Comparison of ENCODE assay signal across 10 cellular contexts in the genomic region with DNA sequence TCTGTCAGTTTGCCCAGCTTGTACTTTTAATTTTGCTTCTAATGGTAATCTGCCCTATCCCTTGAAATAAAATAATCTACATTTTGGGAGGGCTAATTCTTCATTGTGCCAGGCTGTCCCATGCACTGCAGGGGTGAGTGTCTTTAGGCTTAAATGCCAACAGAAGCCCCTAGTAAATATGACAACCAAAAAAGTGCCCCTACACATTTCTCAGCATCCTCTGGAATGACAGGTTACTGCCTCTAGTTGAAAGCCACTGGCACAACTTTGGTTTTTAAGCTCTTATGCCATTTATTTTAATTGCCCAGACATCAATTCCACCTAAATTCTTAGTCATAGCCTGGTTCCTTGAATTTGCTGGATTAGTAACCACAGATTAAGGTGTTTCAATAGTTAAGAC. TPM values are rescaled to one million over a fixed set of nuclear protein-coding genes. Genes with fewer than 3 reads are reported as not detected.
DNase-seq lines count a peak whose midpoint lies in the region; ATAC-seq and TF ChIP-seq lines count a peak whose summit lies in the region.
"Had no signal": no experiment of that assay in that cellular context is flagged by ENCODE, and none has a peak within 500 bp of the region (broad histone marks: within the 10 kb centered on the region; RNA-seq: fewer than 3 reads in every experiment).

No MANE protein-coding gene starts in this region.

- peak overlapping the region; percentile 88 for H3K27ac ChIP-seq in OCI-LY3 (ENCODE audit: low read length)
- H3K27ac ChIP-seq: uterus had no signal

- peaks cover 52% of the 10 kb centered on the region for H3K36me3 Mint-ChIP-seq in activated CD4-positive, alpha-beta T cell treated with anti-CD3 and anti-CD28 coated beads, Interleukin-2, amount 10 ng/mL, durations not matched to agents 24 days and 14 days (ENCODE audit: low read depth)

- H3K9ac ChIP-seq in OCI-LY3 (ENCODE audit: low read length), result peak overlapping the region; percentile 93

- H3K4me3 ChIP-seq in OCI-LY3 (ENCODE audit: low read length), result peak overlapping the region; percentile 90
- H3K4me3 ChIP-seq in fibroblast of mammary gland (ENCODE audit: control insufficient read depth, low read depth, low read length), result peak overlapping the region; percentile 21
- H3K4me3 ChIP-seq in retinal pigment epithelial cell (ENCODE audit: low read length), result peak overlapping the region; percentile 6
- H3K4me3 ChIP-seq: uterus had no signal

- H4K20me1 ChIP-seq in OCI-LY3 (ENCODE audit: insufficient read depth, low read length), result peaks cover 32% of the 10 kb centered on the region

- peaks cover 70% of the 10 kb centered on the region for H3K36me3 ChIP-seq in OCI-LY3 (replicated peaks; ENCODE audit: low read depth, low read length)
- H3K36me3 ChIP-seq: uterus had no signal

- H3K4me1 Mint-ChIP-seq in activated CD4-positive, alpha-beta T cell treated with anti-CD3 and anti-CD28 coated beads, Interleukin-2, amount 10 ng/mL, durations not matched to agents 24 days and 14 days, result peaks cover 42% of the 10 kb centered on the region

- no peak for DNase-seq in activated CD4-positive, alpha-beta T cell treated with anti-CD3 and anti-CD28 coated beads, Interleukin-2, amount 10 ng/mL, durations not matched to agents 24 days and 14 days
- DNase-seq in activated CD4-positive, alpha-beta T cell treated with anti-CD3 and anti-CD28 coated beads, Interleukin-2, amount 50 U/mL, for 1 hour, result no peak
- DNase-seq in fibroblast of mammary gland (ENCODE audit: low read depth) (no peak), retinal pigment epithelial cell (ENCODE audit: low read depth) (peak; percentile 46), left lobe of liver (ENCODE audit: low spot score) (no peak), OCI-M2 (lab: John Stamatoyannopoulos, UW; ENCODE audit: unreplicated experiment) (no peak)
- no peak for DNase-seq in NK-92 treated with Interleukin-12 subunit alpha and Interleukin-12 subunit beta, amount 100 ng/mL, for 24 hours (lab: John Stamatoyannopoulos, UW)
- DNase-seq: NCI-H524 treated with DMSO at 0.1 percent for 48 hours, uterus had no signal

- peak overlapping the region; percentile 70 for H3K4me3 Mint-ChIP-seq in activated CD4-positive, alpha-beta T cell treated with anti-CD3 and anti-CD28 coated beads, Interleukin-2, amount 10 ng/mL, durations not matched to agents 24 days and 14 days

- no peak overlapping the region for H3K27ac Mint-ChIP-seq in activated CD4-positive, alpha-beta T cell treated with anti-CD3 and anti-CD28 coated beads, Interleukin-2, amount 10 ng/mL, durations not matched to agents 24 days and 14 days

- ATAC-seq in left lobe of liver, result no peak

- H3K79me2 ChIP-seq in OCI-LY3 (ENCODE audit: low read length), result peaks cover 71% of the 10 kb centered on the region

- no peak for TF ChIP-seq CTCF in OCI-LY3 (IDR thresholded peaks at IDR 0.05; ENCODE audit: low read depth, low read length)
- TF ChIP-seq CTCF in fibroblast of mammary gland (conservative IDR thresholded peaks at IDR 0.05; ENCODE audit: control insufficient read depth, insufficient read depth, low read depth, low read length), result no peak
- no peak for TF ChIP-seq CTCF in retinal pigment epithelial cell (conservative IDR thresholded peaks at IDR 0.05; ENCODE audit: low read depth, low read length)

- H3K4me2 ChIP-seq in OCI-LY3 (ENCODE audit: low read length), result peak overlapping the region; percentile 83

- no peaks in the 10 kb centered on the region for H3K27me3 Mint-ChIP-seq in activated CD4-positive, alpha-beta T cell treated with anti-CD3 and anti-CD28 coated beads, Interleukin-2, amount 10 ng/mL, durations not matched to agents 24 days and 14 days

- H3K9me3 Mint-ChIP-seq in activated CD4-positive, alpha-beta T cell treated with anti-CD3 and anti-CD28 coated beads, Interleukin-2, amount 10 ng/mL, durations not matched to agents 24 days and 14 days, result peaks cover 5% of the 10 kb centered on the region

- no peak overlapping the region for H2AFZ ChIP-seq in OCI-LY3 (ENCODE audit: low read depth, low read length)

- no peaks in the 10 kb centered on the region for H3K27me3 ChIP-seq in OCI-LY3 (ENCODE audit: low read depth, low read length)
- H3K27me3 ChIP-seq: uterus had no signal

- intact Hi-C loops in activated CD4-positive, alpha-beta T cell treated with anti-CD3 and anti-CD28 coated beads, Interleukin-2, amount 10 ng/mL, durations not matched to agents 24 days and 14 days (cut with micrococcal nuclease), result no loop called here

- H3K4me1 ChIP-seq in OCI-LY3 (ENCODE audit: low read length), result peaks cover 37% of the 10 kb centered on the region

- H3K9me3 ChIP-seq in OCI-LY3 (ENCODE audit: insufficient read depth, low read length), result no peaks in the 10 kb centered on the region
- H3K9me3 ChIP-seq: uterus had no signal

RNA-seq across cellular contexts. Expression of gene EPM2AIP1, which starts 3.4 kb away (rescaled TPM):
- total RNA-seq in activated CD4-positive, alpha-beta T cell treated with anti-CD3 and anti-CD28 coated beads, Interleukin-2, amount 10 ng/mL, durations not matched to agents 24 days and 14 days, result 15.8 TPM in 2 replicates
- 7.4 TPM for total RNA-seq in left lobe of liver

RNA-seq across cellular contexts. Expression of gene MLH1, which starts 3.8 kb away (rescaled TPM):
- total RNA-seq in activated CD4-positive, alpha-beta T cell treated with anti-CD3 and anti-CD28 coated beads, Interleukin-2, amount 10 ng/mL, durations not matched to agents 24 days and 14 days, result 69.5 and 71.0 TPM in 2 replicates
- total RNA-seq in left lobe of liver, result 13.9 TPM

RNA-seq across cellular contexts. Expression of gene TRANK1, which starts 44.7 kb away (rescaled TPM):
- total RNA-seq in activated CD4-positive, alpha-beta T cell treated with anti-CD3 and anti-CD28 coated beads, Interleukin-2, amount 10 ng/mL, durations not matched to agents 24 days and 14 days, result 2.1 and 2.3 TPM in 2 replicates
- 27.1 TPM for total RNA-seq in left lobe of liver

Comparison
In these comparisons a context has a peak if more than half of its experiments do, and no peak if none do; other contexts are left out.
1. H3K4me3 ChIP-seq: peak in every context shown above with its lines; median percentile 90 in OCI-LY3; 21 in fibroblast of mammary gland; 6 in retinal pigment epithelial cell.